In the genomic region with DNA sequence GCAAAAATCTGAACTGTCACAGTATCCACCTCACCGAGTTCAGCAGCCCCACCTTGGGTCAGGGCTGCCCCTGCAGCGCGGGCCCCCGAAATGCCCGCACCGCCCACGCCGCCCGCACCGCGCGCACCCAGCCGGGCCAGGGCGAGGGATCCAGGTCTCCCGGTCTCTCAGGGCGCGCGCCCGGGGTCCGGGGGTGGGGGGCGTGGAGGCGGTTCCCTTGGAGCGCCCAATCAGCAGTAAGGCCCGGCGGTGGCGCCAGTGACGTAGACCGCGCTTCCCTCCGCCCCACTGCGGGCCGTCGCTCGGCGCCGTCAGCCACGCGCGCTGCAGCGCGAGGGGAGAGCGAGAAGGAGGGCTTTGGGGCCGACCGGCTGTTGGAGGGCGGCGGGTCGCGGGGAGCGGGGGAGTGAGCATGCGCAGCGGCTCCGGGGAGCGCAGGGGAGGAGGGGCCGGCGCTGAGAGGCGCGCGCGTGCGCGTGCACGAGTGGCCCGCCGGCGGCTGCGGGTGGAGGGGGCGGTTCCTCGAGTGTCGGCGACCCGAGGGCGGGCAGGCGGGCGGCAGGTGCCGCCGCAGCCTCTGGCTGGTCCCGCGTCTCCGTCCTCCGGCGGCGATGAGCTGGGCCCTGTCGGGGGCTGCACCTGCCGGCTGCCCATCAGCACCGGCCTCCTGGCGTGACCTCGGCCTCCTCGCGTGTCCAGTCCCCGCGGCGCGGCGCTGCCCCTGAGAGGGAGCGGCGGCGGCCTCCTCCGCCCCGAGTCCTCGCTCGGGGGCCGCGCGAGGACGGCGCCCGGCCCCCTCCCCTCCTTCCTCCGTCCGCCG, we compare ENCODE assay signal across 8 cellular contexts. TPM values are rescaled to one million over a fixed set of nuclear protein-coding genes. Genes with fewer than 3 reads are reported as not detected.
DNase-seq lines count a peak whose midpoint lies in the region; ATAC-seq, FAIRE-seq and TF ChIP-seq lines count a peak whose summit lies in the region.

A gene with protein sequence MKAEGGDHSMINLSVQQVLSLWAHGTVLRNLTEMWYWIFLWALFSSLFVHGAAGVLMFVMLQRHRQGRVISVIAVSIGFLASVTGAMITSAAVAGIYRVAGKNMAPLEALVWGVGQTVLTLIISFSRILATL (plus strand): TSS at position 521 of the 820 bp plus-strand sequence. CDS start 529 bp downstream, outside the sequence.

- no peak within 1 kb of the TSS for H4K5ac ChIP-seq in H1 (ENCODE audit: insufficient read length, low read depth, low read length)

- CTCF ChIA-PET in Calu3 (lab: Charles Lee), result no interaction called here
- CTCF ChIA-PET in H1 (lab: Charles Lee; ENCODE audit: partially characterized antibody), result interaction anchor here (2.0 kb wide), 1 partner anchor 15 kb away, joined by 6 read pairs; no protein-coding TSS in a partner anchor

- 0 out of 2 replicates have a peak within 1 kb of the TSS, but pooled peaks have one; percentile 60 for H2BK12ac ChIP-seq in H1 (ENCODE audit: low read depth, low read length)

- BruUV-seq in Calu3 (replicated peaks; lab: Mats Ljungman, UMichigan), result no TSS peak

- no peak within 1 kb of the TSS for H3K4ac ChIP-seq in H1 (replicated peaks; ENCODE audit: insufficient read length, low read depth, low read length)

- 0 out of 2 replicates have a peak within 1 kb of the TSS, but pooled peaks have one; percentile 40 for H2AFZ ChIP-seq in H1 (ENCODE audit: low read length)

- H2BK20ac ChIP-seq in H1 (ENCODE audit: low read length), result no peak within 1 kb of the TSS

- H2BK5ac ChIP-seq in H1 (ENCODE audit: low read depth, low read length), result no peak within 1 kb of the TSS

- H3K4me1 ChIP-seq in H1 (replicated peaks in 1 of 4; ENCODE audit: control insufficient read depth in 3 of 4, insufficient read depth in 4 of 4, low read length in 3 of 4), result no peaks in the 10 kb centered on the region; a peak in 1 of 7 replicates

- no peaks in the 10 kb centered on the region for H3K27me3 Mint-ChIP-seq in Calu3 (ENCODE audit: unreplicated experiment)
- H3K27me3 Mint-ChIP-seq in mesothelial cell of epicardium (ENCODE audit: low read depth), result peaks cover 2% of the 10 kb centered on the region

- H3K9me3 Mint-ChIP-seq in Calu3 (ENCODE audit: low read depth, unreplicated experiment) (no peaks in the 10 kb centered on the region), mesothelial cell of epicardium (no peaks in the 10 kb centered on the region)

- no peak for TF ChIP-seq RAD21 in H1 (IDR thresholded peaks at IDR 0.05 in 1 of 2, conservative IDR thresholded peaks at IDR 0.05 in 1 of 2; ENCODE audit: low read depth in 2 of 2, low read length in 2 of 2)

- H3K79me2 ChIP-seq in H1 (ENCODE audit: control insufficient read depth in 1 of 2, insufficient read depth in 2 of 2, low read length in 2 of 2), result no peaks in the 10 kb centered on the region

- 2% methylated on average over 35 of the region's 110 CpGs; no CpG with 5 or more reads in 1 of the 2 experiments for WGBS in H1 (ENCODE audit: extremely low coverage in 1 of 2, insufficient coverage in 1 of 2, insufficient read length in 1 of 2, insufficient replicate concordance in 2 of 2, low coverage in 1 of 2, low lambda C conversion rate in 2 of 2, missing lambda C conversion rate in 1 of 2), 2 experiments

- peak; percentile 95 for ATAC-seq in GM21423 (IDR thresholded peaks at IDR 0.05; ENCODE audit: unreplicated experiment)

- no peak within 1 kb of the TSS for H3K56ac ChIP-seq in H1 (replicated peaks; ENCODE audit: insufficient read length, low read depth, low read length)

- no peak within 1 kb of the TSS for H3K14ac ChIP-seq in H1 (ENCODE audit: insufficient read length)

- H3K36me3 Mint-ChIP-seq in Calu3 (ENCODE audit: insufficient read depth, unreplicated experiment), result peaks cover 22% of the 10 kb centered on the region
- no peaks in the 10 kb centered on the region for H3K36me3 Mint-ChIP-seq in mesothelial cell of epicardium

- H3K79me1 ChIP-seq in H1 (ENCODE audit: low read depth, low read length), result no peaks in the 10 kb centered on the region

- no peak for FAIRE-seq in H1 (lab: Jason Lieb, UNC)

- H2AK5ac ChIP-seq in H1 (ENCODE audit: low read depth, low read length), result no peak within 1 kb of the TSS

- POLR2A ChIA-PET in H1 (lab: Charles Lee; ENCODE audit: partially characterized antibody), result interaction anchor here (0.6 kb wide), 1 partner anchor 360 kb away, joined by 3 read pairs; no protein-coding TSS in a partner anchor

- H4K8ac ChIP-seq in H1 (ENCODE audit: extremely low read depth, insufficient read depth, low read length), result peak within 1 kb of the TSS; percentile 72

- no peak within 1 kb of the TSS for H3K27ac ChIP-seq in H1 (ENCODE audit: low read depth, low read length)

- H3K4me3 ChIP-seq in H1 (ENCODE audit: extremely low read depth in 1 of 4, insufficient read depth in 2 of 4, low read depth in 3 of 4, low read length in 4 of 4), result peak within 1 kb of the TSS; percentile 57 to 85 (median 59)

- peak within 1 kb of the TSS; percentile 63 for H3K27ac Mint-ChIP-seq in Calu3 (ENCODE audit: unreplicated experiment)
- peak within 1 kb of the TSS; percentile 51 for H3K27ac Mint-ChIP-seq in mesothelial cell of epicardium

- H3K27me3 ChIP-seq in H1 (replicated peaks in 1 of 4; ENCODE audit: control insufficient read depth in 3 of 4, extremely low read depth in 1 of 4, insufficient read depth in 3 of 4, low read length in 3 of 4), result peaks cover 0 to 10% (median under 1%) of the 10 kb centered on the region in 4 experiments; a peak in 4 of 7 replicates

- no peak within 1 kb of the TSS for H4K91ac ChIP-seq in H1 (replicated peaks; ENCODE audit: insufficient read length, low read length)

- no peak within 1 kb of the TSS for H2BK15ac ChIP-seq in H1 (ENCODE audit: low read length)

- H3K4me1 Mint-ChIP-seq in Calu3 (ENCODE audit: low read depth, unreplicated experiment) (no peaks in the 10 kb centered on the region), mesothelial cell of epicardium (peaks cover 17% of the 10 kb centered on the region)

- no peak for TF ChIP-seq EP300 in H1 (IDR thresholded peaks at IDR 0.05; ENCODE audit: borderline replicate concordance in 1 of 2, low read depth in 2 of 2, low read length in 2 of 2)

- H3K4me2 ChIP-seq in H1 (ENCODE audit: insufficient read depth in 1 of 2, low read depth in 2 of 2, low read length in 2 of 2), result peak within 1 kb of the TSS; percentile 65 to 88

- peak within 1 kb of the TSS; percentile 76 for H3K4me3 Mint-ChIP-seq in Calu3 (ENCODE audit: low read depth, unreplicated experiment)
- H3K4me3 Mint-ChIP-seq in mesothelial cell of epicardium, result peak within 1 kb of the TSS; percentile 79

- H3K9me3 ChIP-seq in H1 (ENCODE audit: insufficient read depth in 2 of 2, low read depth in 1 of 2, low read length in 1 of 2), result no peaks in the 10 kb centered on the region

- H4K20me1 ChIP-seq in H1 (replicated peaks in 1 of 2; ENCODE audit: control insufficient read depth in 1 of 2, insufficient read depth in 2 of 2, low read length in 2 of 2), result peaks cover 0 to 2% of the 10 kb centered on the region in 2 experiments

- H3K9ac ChIP-seq in H1 (replicated peaks in 1 of 4; ENCODE audit: extremely low read depth in 1 of 4, low read depth in 3 of 4, low read length in 3 of 4), result peak within 1 kb of the TSS in 1 of 4 experiments; percentile 53; a peak in 3 of 7 replicates

- DNase-seq in Calu3, result peak; percentile 84
- peak in 72 of 76 experiments; percentile 10 to 95 (median 72) for DNase-seq in HUDEP-2 (lab: John Stamatoyannopoulos, UW; ENCODE audit: unreplicated experiment in 76 of 76)
- peak; percentile 95 for DNase-seq in NOMO-1 treated with DMSO at 0.1 percent for 48 hours (lab: John Stamatoyannopoulos, UW; ENCODE audit: unreplicated experiment)
- peak; percentile 80 for DNase-seq in activated CD8-positive, alpha-beta memory T cell treated with anti-CD3 and anti-CD28 coated beads, Interleukin-2, amount 50 U/mL, for 1 hour (ENCODE audit: extremely low read depth)
- peak in 1 of 2 experiments; percentile 89 for DNase-seq in H1 (ENCODE audit: low read depth in 1 of 2, low spot score in 2 of 2)
- DNase-seq in mesothelial cell of epicardium (ENCODE audit: low spot score in 2 of 2, unreplicated experiment in 2 of 2), result peak; percentile 89 to 95
- peak; percentile 91 to 97 for DNase-seq in stimulated activated CD8-positive, alpha-beta memory T cell treated with anti-CD3 and anti-CD28 coated beads, Interleukin-15, amount 100 ng/mL, for 4 hours (ENCODE audit: low read depth in 2 of 2)

- H3K36me3 ChIP-seq in H1 (ENCODE audit: control insufficient read depth in 2 of 4, insufficient read depth in 4 of 4, low read length in 3 of 4), result no peaks in the 10 kb centered on the region

- intact Hi-C loops in Calu3 (cut with micrococcal nuclease; ENCODE audit: unreplicated experiment), result no loop called here

- H3K23ac ChIP-seq in H1 (ENCODE audit: insufficient read length), result no peak within 1 kb of the TSS

- peaks cover 15% of the 10 kb centered on the region; the same call in 1 of the 2 replicates for H3K23me2 ChIP-seq in H1 (ENCODE audit: low read depth, low read length)

- TF ChIP-seq POLR2A in H1 (IDR thresholded peaks at IDR 0.05; ENCODE audit: control extremely low read depth in 1 of 2, low read depth in 2 of 2, low read length in 2 of 2), result no peak

- TF ChIP-seq CTCF in Calu3 (IDR thresholded peaks at IDR 0.05; ENCODE audit: unreplicated experiment) (no peak), H1 (IDR thresholded peaks at IDR 0.05; ENCODE audit: control extremely low read depth in 1 of 3, insufficient read depth in 1 of 3, low read depth in 1 of 3, low read length in 3 of 3) (no peak), mesothelial cell of epicardium (IDR thresholded peaks at IDR 0.05; ENCODE audit: unreplicated experiment) (no peak)

- no peak within 1 kb of the TSS; the same call in 1 of the 2 replicates for H3K18ac ChIP-seq in H1 (ENCODE audit: extremely low read depth, low read length)

- no peak within 1 kb of the TSS for H2BK120ac ChIP-seq in H1 (replicated peaks; ENCODE audit: low read depth, low read length)

TF ChIP-seq in H1, 55 proteins besides CTCF, POLR2A, EP300 and RAD21 (continues in another document):
- no peak for TF ChIP-seq POLR2AphosphoS5 (IDR thresholded peaks at IDR 0.05; ENCODE audit: low read depth, low read length)
- TF ChIP-seq TAF7 (optimal IDR thresholded peaks at IDR 0.05; ENCODE audit: borderline replicate concordance, low read depth, low read length), result peak; percentile 37
- no peak for TF ChIP-seq CHD2 (IDR thresholded peaks at IDR 0.05; ENCODE audit: low read length)
- no peak for TF ChIP-seq SIX5 (IDR thresholded peaks at IDR 0.05; ENCODE audit: low read depth, low read length)
- TF ChIP-seq HDAC6 (IDR thresholded peaks at IDR 0.05; ENCODE audit: low read depth, low read length), result no peak

RNA-seq across cellular contexts. Expression of the gene that starts here (rescaled TPM):
- total RNA-seq in Calu3 (2022) (1.9 and 2.2 TPM in 2 replicates), mesothelial cell of epicardium (5.6 to 6.1 TPM (median 5.7 TPM) in 3 replicates)
- 3.9 and 4.3 TPM in 2 replicates for total RNA-seq in H1 (2021; fragmentation: NEBNext Ultra II Directional; extraction: Animal tissue kit (Norgen Biotek cat#: 25700))
- 0.63 and 0.80 TPM in 2 replicates for polyA plus RNA-seq in H1 (2011; rRNA removed)
- polyA plus RNA-seq in H1 (2011; cell fraction: cytosol; rRNA removed), result 1.2 TPM
- polyA plus RNA-seq in H1 (2011; cell fraction: nucleus; rRNA removed), result 0.64 TPM
- polyA plus RNA-seq in H1 (2012, experiment 1 of 2), result 0.80 to 2.1 TPM (median 1.1 TPM) in 4 replicates
- polyA plus RNA-seq in H1 (2012, experiment 2 of 2), result 0.21 TPM
- 2.7 TPM for polyA plus RNA-seq in H1 (2013, experiment 1 of 2)
- polyA plus RNA-seq in H1 (2013, experiment 2 of 2), result 2.6 TPM
- 3.6 and 4.3 TPM in 2 replicates for polyA minus RNA-seq in H1 (2011; rRNA and poly(A)+ RNA removed)
- polyA minus RNA-seq in H1 (2011; cell fraction: cytosol; rRNA and poly(A)+ RNA removed), result 2.1 TPM
- polyA minus RNA-seq in H1 (2011; cell fraction: nucleus; rRNA and poly(A)+ RNA removed), result 3.4 TPM
